In genomic region chr19:1295169-1296012, GRCh38 we compare ENCODE assay signal across 8 cellular contexts. TPM values are rescaled to one million over a fixed set of nuclear protein-coding genes. Genes with fewer than 3 reads are reported as not detected.
A peak's percentile ranks its signal among the peaks of the same experiment; 100 is the strongest.
DNase-seq lines count a peak whose midpoint lies in the region; ATAC-seq lines count a peak whose summit lies in the region.

No MANE protein-coding gene starts in this region.

- peak; percentile 54 for ATAC-seq in stimulated activated memory B cell treated with anti-CD40 and anti-IgM and Interleukin-4, amounts not matched to agents 10 μg/mL and 1 μg/mL and 100 μg/mL, for 72 hours
- no peak for ATAC-seq in HG03565 (IDR thresholded peaks at IDR 0.05; ENCODE audit: unreplicated experiment)
- no peak for ATAC-seq in GM19397 (IDR thresholded peaks at IDR 0.05; ENCODE audit: unreplicated experiment)

- no peaks in the 10 kb centered on the region for H3K9me3 ChIP-seq in iPS DF 6.9 (ENCODE audit: control insufficient read depth, insufficient read depth, low read length)

- CTCF ChIA-PET in activated CD4-positive, alpha-beta memory T cell treated with anti-CD3 and anti-CD28 coated beads, Interleukin-2, amount 10 ng/mL, durations not matched to agents 7 days and 5 days (lab: Charles Lee) = no interaction called here

- no peaks in the 10 kb centered on the region for H3K36me3 Mint-ChIP-seq in activated CD4-positive, alpha-beta memory T cell treated with anti-CD3 and anti-CD28 coated beads, Interleukin-2, amount 10 ng/mL, durations not matched to agents 7 days and 5 days (ENCODE audit: low read depth)
- H3K36me3 Mint-ChIP-seq in stimulated activated memory B cell treated with anti-CD40 and anti-IgM and Interleukin-4, amounts not matched to agents 10 μg/mL and 1 μg/mL and 100 μg/mL, for 72 hours = no peaks in the 10 kb centered on the region

- H3K4me3 Mint-ChIP-seq in activated CD4-positive, alpha-beta memory T cell treated with anti-CD3 and anti-CD28 coated beads, Interleukin-2, amount 10 ng/mL, durations not matched to agents 7 days and 5 days = no peak overlapping the region
- H3K4me3 Mint-ChIP-seq in stimulated activated memory B cell treated with anti-CD40 and anti-IgM and Interleukin-4, amounts not matched to agents 10 μg/mL and 1 μg/mL and 100 μg/mL, for 72 hours = no peak overlapping the region

- no CpG with 5 or more reads among the region's 82 CpGs for WGBS in iPS DF 6.9 (ENCODE audit: insufficient coverage, insufficient read length)

- H3K27ac Mint-ChIP-seq in activated CD4-positive, alpha-beta memory T cell treated with anti-CD3 and anti-CD28 coated beads, Interleukin-2, amount 10 ng/mL, durations not matched to agents 7 days and 5 days = no peak overlapping the region
- H3K27ac Mint-ChIP-seq in stimulated activated memory B cell treated with anti-CD40 and anti-IgM and Interleukin-4, amounts not matched to agents 10 μg/mL and 1 μg/mL and 100 μg/mL, for 72 hours = no peak overlapping the region

- POLR2A ChIA-PET in activated CD4-positive, alpha-beta memory T cell treated with anti-CD3 and anti-CD28 coated beads, Interleukin-2, amount 10 ng/mL, durations not matched to agents 7 days and 5 days (lab: Charles Lee) = interaction anchor here (0.7 kb wide), 1 partner anchor 17 kb away, joined by 3 read pairs; no protein-coding TSS in a partner anchor

- H3K27me3 Mint-ChIP-seq in activated CD4-positive, alpha-beta memory T cell treated with anti-CD3 and anti-CD28 coated beads, Interleukin-2, amount 10 ng/mL, durations not matched to agents 7 days and 5 days = peaks cover 5% of the 10 kb centered on the region
- peaks cover 70% of the 10 kb centered on the region for H3K27me3 Mint-ChIP-seq in stimulated activated memory B cell treated with anti-CD40 and anti-IgM and Interleukin-4, amounts not matched to agents 10 μg/mL and 1 μg/mL and 100 μg/mL, for 72 hours

- H3K9me3 Mint-ChIP-seq in activated CD4-positive, alpha-beta memory T cell treated with anti-CD3 and anti-CD28 coated beads, Interleukin-2, amount 10 ng/mL, durations not matched to agents 7 days and 5 days = no peaks in the 10 kb centered on the region
- no peaks in the 10 kb centered on the region for H3K9me3 Mint-ChIP-seq in stimulated activated memory B cell treated with anti-CD40 and anti-IgM and Interleukin-4, amounts not matched to agents 10 μg/mL and 1 μg/mL and 100 μg/mL, for 72 hours

- no peaks in the 10 kb centered on the region for H3K27me3 ChIP-seq in iPS DF 6.9 (ENCODE audit: control insufficient read depth, insufficient read depth, low read length)

- H3K36me3 ChIP-seq in iPS DF 6.9 (ENCODE audit: control insufficient read depth, insufficient read depth, low read length) = no peaks in the 10 kb centered on the region

- no peaks in the 10 kb centered on the region for H3K4me1 ChIP-seq in iPS DF 6.9 (ENCODE audit: control insufficient read depth, insufficient read depth, low read length)

- DNase-seq in NCI-H82 (lab: John Stamatoyannopoulos, UW) (peak; percentile 36), NCI-H82 treated with DMSO at 0.1 percent for 48 hours (lab: John Stamatoyannopoulos, UW; ENCODE audit: unreplicated experiment) (no peak), iPS DF 6.9 (ENCODE audit: low read depth, low spot score) (no peak), Ammon's horn (ENCODE audit: low spot score) (no peak)
- peak; percentile 46 for DNase-seq in activated CD4-positive, alpha-beta memory T cell treated with anti-CD3 and anti-CD28 coated beads, Interleukin-2, amount 10 ng/mL, durations not matched to agents 7 days and 5 days

- peak overlapping the region; percentile 32; the same call in 1 of the 2 replicates for H3K4me3 ChIP-seq in iPS DF 6.9 (ENCODE audit: low read length)

- no peaks in the 10 kb centered on the region for H3K4me1 Mint-ChIP-seq in activated CD4-positive, alpha-beta memory T cell treated with anti-CD3 and anti-CD28 coated beads, Interleukin-2, amount 10 ng/mL, durations not matched to agents 7 days and 5 days
- H3K4me1 Mint-ChIP-seq in stimulated activated memory B cell treated with anti-CD40 and anti-IgM and Interleukin-4, amounts not matched to agents 10 μg/mL and 1 μg/mL and 100 μg/mL, for 72 hours = peaks cover 31% of the 10 kb centered on the region

- no peak overlapping the region for H3K27ac ChIP-seq in iPS DF 6.9 (ENCODE audit: low read length)

RNA-seq across cellular contexts. Expression of gene EFNA2, which starts 9.7 kb away (rescaled TPM):
- not detected for total RNA-seq in activated CD4-positive, alpha-beta memory T cell treated with anti-CD3 and anti-CD28 coated beads, Interleukin-2, amount 10 ng/mL, durations not matched to agents 7 days and 5 days

RNA-seq across cellular contexts. Expression of gene FAM174C, which starts 20.1 kb away (rescaled TPM):
- total RNA-seq in activated CD4-positive, alpha-beta memory T cell treated with anti-CD3 and anti-CD28 coated beads, Interleukin-2, amount 10 ng/mL, durations not matched to agents 7 days and 5 days = 10 to 100 TPM; 45.9 to 50.1 TPM

RNA-seq across cellular contexts. Expression of gene CIRBP, which starts 26.3 kb away (rescaled TPM):
- 100 to 1,000 TPM; 203 to 204 TPM for total RNA-seq in activated CD4-positive, alpha-beta memory T cell treated with anti-CD3 and anti-CD28 coated beads, Interleukin-2, amount 10 ng/mL, durations not matched to agents 7 days and 5 days

RNA-seq across cellular contexts. Expression of gene MIDN, which starts 47.0 kb away (rescaled TPM):
- 10 to 100 TPM; 86.2 to 88.6 TPM for total RNA-seq in activated CD4-positive, alpha-beta memory T cell treated with anti-CD3 and anti-CD28 coated beads, Interleukin-2, amount 10 ng/mL, durations not matched to agents 7 days and 5 days

RNA-seq across cellular contexts. Expression of gene ATP5F1D, which starts 53.8 kb away (rescaled TPM):
- 100 to 1,000 TPM; 171 to 173 TPM for total RNA-seq in activated CD4-positive, alpha-beta memory T cell treated with anti-CD3 and anti-CD28 coated beads, Interleukin-2, amount 10 ng/mL, durations not matched to agents 7 days and 5 days

Comparison
In these comparisons a context has a peak if more than half of its experiments do, and no peak if none do; other contexts are left out.
1. DNase-seq: peak in NCI-H82 (single experiment) and activated CD4-positive, alpha-beta memory T cell treated with anti-CD3 and anti-CD28 coated beads, Interleukin-2, amount 10 ng/mL, durations not matched to agents 7 days and 5 days (single experiment); none in NCI-H82 treated with DMSO at 0.1 percent for 48 hours (single experiment), iPS DF 6.9 (single experiment) and Ammon's horn (single experiment).